Comparison of ENCODE assay signal across 12 cellular contexts in the genomic region with DNA sequence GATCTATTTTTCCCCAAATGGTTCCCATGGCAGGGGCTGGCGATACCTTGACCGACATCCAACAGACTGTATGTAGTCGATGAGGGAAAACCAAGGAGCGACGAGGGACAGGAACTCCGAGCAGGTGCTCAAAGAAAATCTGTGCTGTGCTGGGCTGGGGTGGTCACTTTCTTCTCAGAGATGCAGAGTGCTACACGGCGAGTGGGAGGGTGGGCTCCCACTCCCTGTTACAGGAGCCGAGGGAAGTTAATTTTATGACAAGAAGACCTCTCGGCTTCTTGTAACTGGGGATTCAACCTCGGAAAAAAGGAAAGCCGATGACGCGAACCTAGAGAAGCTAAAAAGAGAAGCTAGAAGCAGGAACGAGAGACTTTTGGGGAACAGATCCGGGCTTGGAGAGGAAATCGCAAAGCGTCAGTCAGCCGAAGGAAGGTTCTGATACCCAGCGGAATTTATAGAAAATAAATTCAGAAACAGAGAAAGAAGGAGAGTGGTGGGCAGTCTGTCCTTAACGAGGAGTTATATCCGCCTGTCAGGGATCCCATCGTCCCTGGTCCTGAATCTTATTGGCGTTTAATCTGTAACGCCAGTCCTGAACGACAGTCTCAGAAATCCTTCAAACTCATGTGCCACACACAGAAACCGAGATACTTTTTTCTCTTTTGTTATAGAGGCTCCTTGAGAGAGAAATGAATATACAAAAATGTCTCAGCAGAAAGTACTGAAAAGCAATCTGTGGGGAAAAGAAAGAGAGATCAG.
DNase-seq lines count a peak whose midpoint lies in the region; ATAC-seq, FAIRE-seq and TF ChIP-seq lines count a peak whose summit lies in the region.
"Had no signal": no experiment of that assay in that cellular context is flagged by ENCODE, and none has a peak within 500 bp of the region (broad histone marks: within the 10 kb centered on the region; RNA-seq: fewer than 3 reads in every experiment).

No MANE protein-coding gene starts in this region.

- in situ Hi-C loops in GM13976 (cut with MboI; ENCODE audit: low sequenced_read_pairs, unreplicated experiment) = no loop called here
- in situ Hi-C loops in astrocyte of the spinal cord (cut with HindIII; ENCODE audit: low sequenced_read_pairs) = no loop called here

- H3K9me1 ChIP-seq in keratinocyte (ENCODE audit: control insufficient read depth, extremely low read depth, insufficient read depth, low read length) = no peaks in the 10 kb centered on the region

- H3K4me2 ChIP-seq in keratinocyte (ENCODE audit: control insufficient read depth, extremely low read depth, insufficient read depth, low read depth, low read length) = peak overlapping the region; percentile 78

- ATAC-seq in left colon = no peak
- ATAC-seq: body of pancreas had no signal

- H4K20me1 ChIP-seq in keratinocyte (ENCODE audit: control insufficient read depth, extremely low read depth, insufficient read depth, low read length) = no peaks in the 10 kb centered on the region

- no peak overlapping the region for H3K27ac ChIP-seq in A673 (ENCODE audit: low read depth, low read length, poor library complexity, severe bottlenecking)
- H3K27ac ChIP-seq in keratinocyte (ENCODE audit: control insufficient read depth, insufficient read depth, low read length) = no peak overlapping the region
- H3K27ac ChIP-seq: body of pancreas had no signal

- H3K27me3 ChIP-seq in A673 (replicated peaks; ENCODE audit: insufficient read depth, low read depth, low read length, poor library complexity) (peaks cover 3% of the 10 kb centered on the region), keratinocyte (ENCODE audit: control insufficient read depth, extremely low read depth, insufficient read depth, low read length) (peaks cover 14% of the 10 kb centered on the region)

- H3K36me3 ChIP-seq in A673 (ENCODE audit: insufficient read depth, low read length, poor library complexity, severe bottlenecking) (no peaks in the 10 kb centered on the region), keratinocyte (ENCODE audit: control insufficient read depth in 2 of 2, extremely low read depth in 1 of 2, insufficient read depth in 2 of 2, low read length in 2 of 2) (no peaks in the 10 kb centered on the region)

- intact Hi-C loops in A673 (cut with micrococcal nuclease; ENCODE audit: unreplicated experiment) (no loop called here), left colon (cut with DNase I, micrococcal nuclease) (no loop called here)

- H3K9ac ChIP-seq in keratinocyte (ENCODE audit: control insufficient read depth, extremely low read depth, insufficient read depth, low read length) = no peak overlapping the region

- no TSS peak for BruUV-seq in A673 (replicated peaks; lab: Mats Ljungman, UMichigan)

- no peak for FAIRE-seq in keratinocyte (lab: Jason Lieb, UNC)

- H3K4me3 ChIP-seq in A673 (ENCODE audit: low read depth, low read length, poor library complexity, severe bottlenecking) = peak overlapping the region; percentile 33
- H3K4me3 ChIP-seq in astrocyte of the spinal cord (ENCODE audit: low read depth, low read length) = peak overlapping the region; percentile 1
- H3K4me3 ChIP-seq in keratinocyte (ENCODE audit: control insufficient read depth in 2 of 3, extremely low read depth in 1 of 3, insufficient read depth in 2 of 3, low read depth in 1 of 3, low read length in 3 of 3) = peak overlapping the region; percentile 16 to 71 (median 51)
- H3K4me3 ChIP-seq: body of pancreas had no signal

- no peaks in the 10 kb centered on the region for H3K9me3 ChIP-seq in A673 (ENCODE audit: low read depth, low read length, poor library complexity, severe bottlenecking)
- H3K9me3 ChIP-seq in keratinocyte (ENCODE audit: control insufficient read depth, low read depth, low read length) = no peaks in the 10 kb centered on the region
- H3K9me3 ChIP-seq: body of pancreas had no signal

- CTCF ChIA-PET in A673 (lab: Charles Lee) = no interaction called here

- no peaks in the 10 kb centered on the region for H3K79me2 ChIP-seq in keratinocyte (ENCODE audit: control insufficient read depth, insufficient read depth, low read length)

- POLR2A ChIA-PET in A673 (lab: Charles Lee; ENCODE audit: low non-redundant PET) = no interaction called here

- TF ChIP-seq CTCF in A673 (conservative IDR thresholded peaks at IDR 0.05; ENCODE audit: low read depth, low read length) = no peak
- TF ChIP-seq CTCF in GM13976 (IDR thresholded peaks at IDR 0.05; ENCODE audit: borderline replicate concordance, control extremely low read depth, extremely low read depth, insufficient read depth, missing control alignments) = no peak
- TF ChIP-seq CTCF in astrocyte of the spinal cord (IDR thresholded peaks at IDR 0.05; ENCODE audit: low read depth, low read length) = no peak
- TF ChIP-seq CTCF in keratinocyte (optimal IDR thresholded peaks at IDR 0.05 in 1 of 3, IDR thresholded peaks at IDR 0.05 in 1 of 3, conservative IDR thresholded peaks at IDR 0.05 in 1 of 3; ENCODE audit: extremely low read depth in 1 of 3, insufficient read depth in 2 of 3, low read length in 3 of 3) = no peak

- H3K4me1 ChIP-seq in A673 (ENCODE audit: insufficient read depth, low read length, poor library complexity, severe bottlenecking) (no peaks in the 10 kb centered on the region), keratinocyte (ENCODE audit: control insufficient read depth, extremely low read depth, insufficient read depth, low read length) (peaks cover 3% of the 10 kb centered on the region)
- H3K4me1 ChIP-seq: body of pancreas had no signal

- DNase-seq in A673 (ENCODE audit: low spot score) (no peak), GM13976 (ENCODE audit: low spot score) (peak; percentile 10), astrocyte of the spinal cord (ENCODE audit: low read depth, low spot score) (no peak), keratinocyte (ENCODE audit: low read depth, low spot score) (no peak), SKM-1 (lab: John Stamatoyannopoulos, UW; ENCODE audit: unreplicated experiment) (no peak), left colon (no peak)
- no peak for DNase-seq in central memory CD4-positive, alpha-beta T cell
- no peak for DNase-seq in effector CD4-positive, alpha-beta T cell
- DNase-seq: body of pancreas; COR-L47; NCI-H2029; stimulated activated CD8-positive, alpha-beta memory T cell treated with anti-CD3 and anti-CD28 coated beads, Interleukin-4, amount 100 ng/mL, for 48 hours had no signal

- dilution Hi-C loops in keratinocyte (cut with MboI; ENCODE audit: extremely low pct_ligation_motif_present, low sequenced_read_pairs) = no loop called here

- H2AFZ ChIP-seq in keratinocyte (ENCODE audit: control insufficient read depth, low read length) = peak overlapping the region; percentile 17

Comparison
In these comparisons a context has a peak if more than half of its experiments do, and no peak if none do; other contexts are left out.
1. H3K4me3 ChIP-seq: peak in every context shown above with its lines; median percentile 51 in keratinocyte; 33 in A673; 1 in astrocyte of the spinal cord.